ENCODE assay signal across 10 cellular contexts in genomic region chr4:186607490-186607889, GRCh38. TPM values are rescaled to one million over a fixed set of nuclear protein-coding genes. Genes with fewer than 3 reads are reported as not detected.
"Had no signal": no experiment of that assay in that cellular context is flagged by ENCODE, and none has a peak within 500 bp of the region (broad histone marks: within the 10 kb centered on the region; RNA-seq: fewer than 3 reads in every experiment).

No MANE protein-coding gene starts in this region.

- FAIRE-seq: H54 had no signal

- H3K4me3 ChIP-seq: GM23248 had no signal

- H3K36me3 Mint-ChIP-seq: IgD-negative memory B cell had no signal

- H3K27ac ChIP-seq: GM23248, KMS-11 had no signal

- H3K27me3 Mint-ChIP-seq: IgD-negative memory B cell had no signal

- ATAC-seq: HCT116 had no signal

- H3K4me3 Mint-ChIP-seq: H9, IgD-negative memory B cell had no signal

- H3K27ac Mint-ChIP-seq: H9, IgD-negative memory B cell had no signal

- H3K4me1 Mint-ChIP-seq: H9, IgD-negative memory B cell had no signal

- DNase-seq: GM23248, GOT3, H9, Karpas-422, KBM-7 had no signal

RNA-seq across cellular contexts. Expression of gene MTNR1A, which starts 52.1 kb away (rescaled TPM):
- total RNA-seq: GM23248, HT-29 had no signal
